Comparison of ENCODE assay signal across 36 cellular contexts in the genomic region with DNA sequence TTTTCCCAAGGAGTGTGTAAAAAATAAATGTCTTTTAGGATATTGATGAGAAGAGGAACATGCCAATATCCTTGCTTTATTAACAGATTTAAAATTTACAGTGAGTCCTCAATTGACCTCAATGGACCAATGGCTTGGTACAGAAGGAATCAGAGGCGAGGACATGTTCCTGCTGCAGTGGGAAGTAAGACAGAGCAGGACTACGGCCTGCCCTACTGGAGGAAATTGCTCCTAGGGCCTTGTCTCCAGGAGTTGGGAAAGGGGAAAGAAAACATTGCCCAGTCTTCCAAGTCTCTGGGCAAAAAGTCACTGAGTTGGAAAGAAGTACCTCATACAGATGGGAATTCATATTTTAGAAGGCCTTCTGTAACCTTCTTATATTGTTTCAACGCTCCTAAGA. TPM values are rescaled to one million over a fixed set of nuclear protein-coding genes. Genes with fewer than 3 reads are reported as not detected.
"Had no signal": no experiment of that assay in that cellular context is flagged by ENCODE, and none has a peak within 500 bp of the region (broad histone marks: within the 10 kb centered on the region; RNA-seq: fewer than 3 reads in every experiment).

No MANE protein-coding gene starts in this region.

- H3K27ac ChIP-seq: KMS-11 had no signal

- H3K9me3 ChIP-seq: MG63 had no signal

- H3K4me2 ChIP-seq: KMS-11 had no signal

- H3K36me3 ChIP-seq: MG63 had no signal

- H3K27me3 ChIP-seq: MG63 had no signal

- H3K4me3 ChIP-seq: MG63 had no signal

- DNase-seq: Karpas-422, Kasumi-1, MG63, MM.1S, MV-4-11, NCI-H1048, NCI-H1092, NCI-H1092 treated with DMSO at 0.1 percent for 48 hours, NCI-H1105, NCI-H1105 treated with DMSO at 0.1 percent for 48 hours, NCI-H1417, NCI-H1417 treated with DMSO at 0.1 percent for 48 hours, NCI-H1436, NCI-H1436 treated with DMSO at 0.1 percent for 48 hours, NCI-H146, NCI-H1694, NCI-H1694 treated with DMSO at 0.1 percent for 48 hours, NCI-H187, NCI-H187 treated with DMSO at 0.1 percent for 48 hours, NCI-H1930, NCI-H2029, NCI-H2081, NCI-H2081 treated with DMSO at 0.1 percent for 48 hours, NCI-H2107, NCI-H2171, NCI-H2171 treated with DMSO at 0.1 percent for 48 hours, NCI-H2227 treated with DMSO at 0.1 percent for 48 hours, NCI-H226, NCI-H345, NCI-H446, NCI-H446 treated with DMSO at 0.1 percent for 48 hours, NCI-H510A, NCI-H510A treated with DMSO at 0.1 percent for 48 hours had no signal

RNA-seq across cellular contexts. Expression of gene UGT3A2, which starts 33.1 kb away (rescaled TPM):
- total RNA-seq: MCF 10A, NCI-H460 had no signal
